25 cellular contexts compared by ENCODE assay signal in the genomic region with DNA sequence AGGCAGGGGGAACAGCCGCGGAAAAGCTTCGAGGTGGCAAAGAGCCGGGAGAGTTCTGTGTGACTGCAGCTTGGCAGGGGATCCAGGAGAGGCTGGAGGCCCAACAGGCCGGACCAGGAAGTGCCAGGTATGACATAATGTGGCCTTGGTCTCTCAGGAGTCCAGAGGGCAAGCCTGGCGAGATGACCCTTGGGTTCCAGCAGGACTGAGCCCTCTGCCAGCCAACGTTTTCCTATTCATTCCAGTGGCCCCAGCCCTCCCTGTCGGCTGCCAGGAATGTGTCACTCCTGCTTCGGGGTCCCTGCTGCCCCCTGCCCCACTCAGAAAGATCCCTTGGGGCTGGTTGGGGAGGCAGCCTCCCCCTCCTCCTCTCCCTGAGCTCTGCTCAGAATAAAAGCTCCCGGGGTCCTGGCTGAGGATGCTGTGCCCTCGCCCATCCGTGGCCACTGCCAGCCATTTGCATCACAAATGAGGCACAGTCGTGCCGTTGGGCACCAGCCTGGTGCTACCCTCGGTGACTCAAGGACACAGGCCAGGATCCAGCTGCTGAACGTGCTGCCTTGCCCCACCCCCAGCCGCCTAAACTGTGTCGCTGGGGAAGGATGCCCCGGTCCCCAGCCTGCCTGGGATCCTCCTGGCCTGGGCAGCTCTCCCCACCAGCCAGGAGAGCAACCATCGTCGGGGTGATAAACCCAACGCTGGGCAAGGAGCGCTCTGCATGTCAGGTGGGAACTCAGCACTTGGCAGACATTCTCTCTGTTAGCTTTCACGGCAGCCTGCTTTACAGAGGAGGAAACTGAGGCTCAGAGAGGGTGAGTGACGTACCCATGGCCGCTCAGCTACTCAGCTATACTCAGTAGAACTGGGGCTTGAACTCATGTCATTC. TPM values are rescaled to one million over a fixed set of nuclear protein-coding genes. Genes with fewer than 3 reads are reported as not detected.
A peak's percentile ranks its signal among the peaks of the same experiment; 100 is the strongest.
DNase-seq lines count a peak whose midpoint lies in the region; ATAC-seq and TF ChIP-seq lines count a peak whose summit lies in the region.
"Had no signal": no experiment of that assay in that cellular context is flagged by ENCODE, and none has a peak within 500 bp of the region (broad histone marks: within the 10 kb centered on the region; RNA-seq: fewer than 3 reads in every experiment).

No MANE protein-coding gene starts in this region.

- CTCF ChIA-PET in activated CD4-positive, alpha-beta T cell treated with anti-CD3 and anti-CD28 coated beads, Interleukin-2, amount 10 ng/mL, durations not matched to agents 7 days and 5 days (lab: Charles Lee) = interaction anchor here (0.6 to 2.1 kb wide), 8 partner anchors 10 to 220 kb away, joined by 3 to 9 read pairs (median 4); no protein-coding TSS in a partner anchor

- POLR2A ChIA-PET in activated CD4-positive, alpha-beta T cell treated with anti-CD3 and anti-CD28 coated beads, Interleukin-2, amount 10 ng/mL, durations not matched to agents 7 days and 5 days (lab: Charles Lee) = no interaction called here

- no peaks in the 10 kb centered on the region for H3K27me3 ChIP-seq in right lobe of liver
- no peaks in the 10 kb centered on the region for H3K27me3 ChIP-seq in ovary
- H3K27me3 ChIP-seq: transverse colon had no signal

- no peak for DNase-seq in activated CD4-positive, alpha-beta T cell treated with anti-CD3 and anti-CD28 coated beads, Interleukin-2, amount 10 ng/mL, durations not matched to agents 7 days and 5 days
- no peak for DNase-seq in activated CD4-positive, alpha-beta T cell treated with anti-CD3 and anti-CD28 coated beads, Interleukin-2, amount 50 U/mL, for 4 hours
- DNase-seq in amygdala (lab: John Stamatoyannopoulos, UW) = peak in 45 of 56 donors; percentile 11 to 84 (median 54)
- DNase-seq in right lobe of liver = peak; percentile 86 to 96 (median 92)
- DNase-seq in substantia nigra (lab: John Stamatoyannopoulos, UW) = peak in 43 of 49 donors; percentile 9 to 83 (median 52)
- DNase-seq in chondrocyte (ENCODE audit: low spot score) = no peak
- DNase-seq in ovary = no peak
- DNase-seq in left colon = no peak
- DNase-seq: 8988T; activated CD4-positive, CD25-positive, alpha-beta regulatory T cell; activated naive CD8-positive, alpha-beta T cell treated with anti-CD3 and anti-CD28 coated beads, Interleukin-2, amount 50 U/mL, for 24 hours; CD4-positive, CD25-positive, alpha-beta regulatory T cell; DMS79; effector memory CD8-positive, alpha-beta T cell; GOT3; kidney; NCI-H1417; NCI-H2171; NK-92 treated with Interleukin-12 subunit alpha and Interleukin-12 subunit beta, amount 100 ng/mL, for 24 hours; SHP77; transverse colon had no signal

- peak; percentile 90 to 98 (median 92) for ATAC-seq in right lobe of liver
- no peak for ATAC-seq in left colon
- ATAC-seq: activated naive CD8-positive, alpha-beta T cell treated with anti-CD3 and anti-CD28 coated beads, Interleukin-2, amount 50 U/mL, for 24 hours; effector memory CD8-positive, alpha-beta T cell had no signal

- TF ChIP-seq POLR2A in right lobe of liver (IDR thresholded peaks at IDR 0.05) (peak; percentile 81), ovary (IDR thresholded peaks at IDR 0.05) (no peak)

- no peaks in the 10 kb centered on the region for H3K27me3 Mint-ChIP-seq in activated CD4-positive, alpha-beta T cell treated with anti-CD3 and anti-CD28 coated beads, Interleukin-2, amount 10 ng/mL, durations not matched to agents 7 days and 5 days
- H3K27me3 Mint-ChIP-seq in chondrocyte (ENCODE audit: low read depth) = peaks cover 7% of the 10 kb centered on the region
- H3K27me3 Mint-ChIP-seq: activated naive CD8-positive, alpha-beta T cell treated with anti-CD3 and anti-CD28 coated beads, Interleukin-2, amount 50 U/mL, for 24 hours; activated T-helper 17 cell treated with anti-CD3 and anti-CD28 coated beads, Interleukin-2, amount 50 U/mL, for 72 hours; central memory CD8-positive, alpha-beta T cell; effector memory CD8-positive, alpha-beta T cell; stimulated activated memory B cell treated with anti-CD40 and anti-IgM and Interleukin-4, amounts not matched to agents 10 μg/mL and 1 μg/mL and 100 μg/mL, for 72 hours had no signal

- no peak overlapping the region for H3K4me3 Mint-ChIP-seq in activated CD4-positive, alpha-beta T cell treated with anti-CD3 and anti-CD28 coated beads, Interleukin-2, amount 10 ng/mL, durations not matched to agents 7 days and 5 days
- no peak overlapping the region for H3K4me3 Mint-ChIP-seq in chondrocyte (ENCODE audit: unreplicated experiment)
- H3K4me3 Mint-ChIP-seq: activated naive CD8-positive, alpha-beta T cell treated with anti-CD3 and anti-CD28 coated beads, Interleukin-2, amount 50 U/mL, for 24 hours; activated T-helper 17 cell treated with anti-CD3 and anti-CD28 coated beads, Interleukin-2, amount 50 U/mL, for 72 hours; central memory CD8-positive, alpha-beta T cell; stimulated activated memory B cell treated with anti-CD40 and anti-IgM and Interleukin-4, amounts not matched to agents 10 μg/mL and 1 μg/mL and 100 μg/mL, for 72 hours had no signal

- no peaks in the 10 kb centered on the region for H3K9me3 Mint-ChIP-seq in activated CD4-positive, alpha-beta T cell treated with anti-CD3 and anti-CD28 coated beads, Interleukin-2, amount 10 ng/mL, durations not matched to agents 7 days and 5 days
- H3K9me3 Mint-ChIP-seq in chondrocyte (ENCODE audit: low read depth) = no peaks in the 10 kb centered on the region
- H3K9me3 Mint-ChIP-seq: activated naive CD8-positive, alpha-beta T cell treated with anti-CD3 and anti-CD28 coated beads, Interleukin-2, amount 50 U/mL, for 24 hours; activated T-helper 17 cell treated with anti-CD3 and anti-CD28 coated beads, Interleukin-2, amount 50 U/mL, for 72 hours; central memory CD8-positive, alpha-beta T cell; effector memory CD8-positive, alpha-beta T cell; stimulated activated memory B cell treated with anti-CD40 and anti-IgM and Interleukin-4, amounts not matched to agents 10 μg/mL and 1 μg/mL and 100 μg/mL, for 72 hours had no signal

- H3K36me3 ChIP-seq in right lobe of liver = no peaks in the 10 kb centered on the region
- no peaks in the 10 kb centered on the region for H3K36me3 ChIP-seq in ovary
- H3K36me3 ChIP-seq: transverse colon had no signal

- no peak for TF ChIP-seq EP300 in ovary (IDR thresholded peaks at IDR 0.05)

- intact Hi-C loops in right lobe of liver (cut with DNase I) (no loop called here), ovary (cut with DNase I) (no loop called here), left colon (cut with DNase I, micrococcal nuclease) (no loop called here)

- TF ChIP-seq CTCF in right lobe of liver (IDR thresholded peaks at IDR 0.05) (peak in 1 of 4 donors; percentile 15), chondrocyte (IDR thresholded peaks at IDR 0.05) (no peak), ovary (IDR thresholded peaks at IDR 0.05) (no peak)

- peak overlapping the region; percentile 41 for H3K27ac Mint-ChIP-seq in activated CD4-positive, alpha-beta T cell treated with anti-CD3 and anti-CD28 coated beads, Interleukin-2, amount 10 ng/mL, durations not matched to agents 7 days and 5 days
- H3K27ac Mint-ChIP-seq in chondrocyte (ENCODE audit: unreplicated experiment) = no peak overlapping the region
- H3K27ac Mint-ChIP-seq: activated T-helper 17 cell treated with anti-CD3 and anti-CD28 coated beads, Interleukin-2, amount 50 U/mL, for 72 hours; effector memory CD8-positive, alpha-beta T cell; stimulated activated memory B cell treated with anti-CD40 and anti-IgM and Interleukin-4, amounts not matched to agents 10 μg/mL and 1 μg/mL and 100 μg/mL, for 72 hours had no signal

- WGBS in right lobe of liver (ENCODE audit: insufficient coverage, low coverage, low lambda C conversion rate, missing lambda C conversion rate) = 42% methylated on average over 13 of the region's 26 CpGs
- 66 to 76% (median 69%) methylated on average over 26 of the region's 26 CpGs for WGBS in ovary, 3 donors

- peaks cover 69% of the 10 kb centered on the region for H3K4me1 Mint-ChIP-seq in activated CD4-positive, alpha-beta T cell treated with anti-CD3 and anti-CD28 coated beads, Interleukin-2, amount 10 ng/mL, durations not matched to agents 7 days and 5 days
- H3K4me1 Mint-ChIP-seq in chondrocyte (ENCODE audit: low read depth) = peaks cover 6% of the 10 kb centered on the region

- H3K4me1 ChIP-seq in right lobe of liver = peaks cover 0 to 13% (median 3%) of the 10 kb centered on the region in 4 donors
- H3K4me1 ChIP-seq in ovary (ENCODE audit: insufficient read depth) = peaks cover 7% of the 10 kb centered on the region

- peaks cover 8% of the 10 kb centered on the region for H3K36me3 Mint-ChIP-seq in activated CD4-positive, alpha-beta T cell treated with anti-CD3 and anti-CD28 coated beads, Interleukin-2, amount 10 ng/mL, durations not matched to agents 7 days and 5 days (ENCODE audit: low read depth)
- H3K36me3 Mint-ChIP-seq in chondrocyte (ENCODE audit: low read depth) = no peaks in the 10 kb centered on the region
- H3K36me3 Mint-ChIP-seq: CD4-positive, CD25-positive, alpha-beta regulatory T cell; stimulated activated memory B cell treated with anti-CD40 and anti-IgM and Interleukin-4, amounts not matched to agents 10 μg/mL and 1 μg/mL and 100 μg/mL, for 72 hours had no signal

- peak overlapping the region; percentile 69 to 95 (median 89) for H3K27ac ChIP-seq in right lobe of liver
- no peak overlapping the region for H3K27ac ChIP-seq in substantia nigra (ENCODE audit: low read depth, low read length, poor library complexity, severe bottlenecking)
- H3K27ac ChIP-seq in ovary = no peak overlapping the region
- H3K27ac ChIP-seq: KMS-11, transverse colon had no signal

- no peaks in the 10 kb centered on the region for H3K9me3 ChIP-seq in right lobe of liver
- no peaks in the 10 kb centered on the region for H3K9me3 ChIP-seq in ovary
- H3K9me3 ChIP-seq: transverse colon had no signal

- H3K4me3 ChIP-seq in right lobe of liver = no peak overlapping the region
- no peak overlapping the region for H3K4me3 ChIP-seq in ovary
- H3K4me3 ChIP-seq: transverse colon had no signal

RNA-seq across cellular contexts. Expression of gene RBM38, which starts 37.7 kb away (rescaled TPM):
- 10 to 100 TPM; 97.3 to 98.8 TPM for total RNA-seq in activated CD4-positive, alpha-beta T cell treated with anti-CD3 and anti-CD28 coated beads, Interleukin-2, amount 10 ng/mL, durations not matched to agents 7 days and 5 days
- total RNA-seq in right lobe of liver (10 to 100 TPM in 3 of 6 experiments, 1 to 10 TPM in 3; 3.9 to 16.9 (median 9.6) TPM), chondrocyte (10.8 to 12.0 TPM (median 11.2 TPM) in 3 replicates), ovary (10 to 100 TPM; 20.0 to 77.6 (median 39.3) TPM), left colon (10 to 100 TPM; 26.9 to 44.8 TPM)
- 10 to 100 TPM in 1 of 2 donors, 1 to 10 TPM in 1; 6.3 to 36.6 TPM for polyA plus RNA-seq in ovary

Comparison
In these comparisons a context has a peak if more than half of its experiments do, and no peak if none do; other contexts are left out.
1. DNase-seq: peak in amygdala (45 of 56), right lobe of liver (3 of 3) and substantia nigra (43 of 49); none in activated CD4-positive, alpha-beta T cell treated with anti-CD3 and anti-CD28 coated beads, Interleukin-2, amount 10 ng/mL, durations not matched to agents 7 days and 5 days (single experiment), activated CD4-positive, alpha-beta T cell treated with anti-CD3 and anti-CD28 coated beads, Interleukin-2, amount 50 U/mL, for 4 hours (0 of 2), chondrocyte (single experiment), ovary (0 of 5) and left colon (0 of 2).
2. H3K27ac ChIP-seq: peak in right lobe of liver (3 of 3); none in substantia nigra (single experiment) and ovary (0 of 2).